In genomic region chr4:184983660-184984356, GRCh38 we compare ENCODE assay signal across 8 cellular contexts. TPM values are rescaled to one million over a fixed set of nuclear protein-coding genes. Genes with fewer than 3 reads are reported as not detected.
DNase-seq lines count a peak whose midpoint lies in the region; ATAC-seq and TF ChIP-seq lines count a peak whose summit lies in the region.

No MANE protein-coding gene starts in this region.

- peak; percentile 83 for ATAC-seq in GM21786 (IDR thresholded peaks at IDR 0.05; ENCODE audit: unreplicated experiment)
- ATAC-seq in SK-N-SH treated with all-trans-retinoic acid at 6 μM for 48 hours: peak; percentile 88
- no peak for ATAC-seq in omental fat pad (ENCODE audit: low FRiP score)

- TF ChIP-seq CTCF in LNCaP clone FGC (IDR thresholded peaks at IDR 0.05; ENCODE audit: control insufficient read depth, extremely low read depth, insufficient read depth): peak; percentile 58
- no peak for TF ChIP-seq CTCF in omental fat pad (IDR thresholded peaks at IDR 0.05)

- H3K4me3 ChIP-seq in LNCaP clone FGC (ENCODE audit: low read depth, low read length): no peak overlapping the region

- DNase-seq in EL (peak; percentile 34), LNCaP clone FGC (ENCODE audit: low read depth) (peak; percentile 40), amniotic epithelial cell (ENCODE audit: low read depth) (peak; percentile 47), inferior parietal cortex (ENCODE audit: extremely low spot score) (peak; percentile 30), omental fat pad (ENCODE audit: low spot score) (no peak)
- peak; percentile 61 for DNase-seq in stimulated activated CD4-positive, alpha-beta T cell treated with anti-CD3 and anti-CD28 coated beads, Interleukin-2, amount 100 ng/mL, for 4 hours (ENCODE audit: low read depth)

TF ChIP-seq in SK-N-SH treated with all-trans-retinoic acid at 6 μM for 48 hours, 23 proteins besides CTCF, POLR2A, EP300 and RAD21:
- no peak for TF ChIP-seq ESRRG (CRISPR knock-in tag; IDR thresholded peaks at IDR 0.05)
- no peak for TF ChIP-seq ZNF8 (CRISPR knock-in tag; IDR thresholded peaks at IDR 0.05)
- TF ChIP-seq PATZ1 (CRISPR knock-in tag; IDR thresholded peaks at IDR 0.05; ENCODE audit: borderline replicate concordance): no peak
- no peak for TF ChIP-seq ZFP30 (CRISPR knock-in tag; IDR thresholded peaks at IDR 0.05)
- no peak for TF ChIP-seq ZC3H10 (CRISPR knock-in tag; IDR thresholded peaks at IDR 0.05)
- TF ChIP-seq TSHZ2 (CRISPR knock-in tag; IDR thresholded peaks at IDR 0.05): no peak
- TF ChIP-seq RARB (CRISPR knock-in tag; IDR thresholded peaks at IDR 0.05): no peak
- TF ChIP-seq ARNTL (CRISPR knock-in tag; IDR thresholded peaks at IDR 0.05; ENCODE audit: borderline replicate concordance, low read depth): no peak
- no peak for TF ChIP-seq SNAI2 (CRISPR knock-in tag; IDR thresholded peaks at IDR 0.05)
- no peak for TF ChIP-seq CSRNP3 (CRISPR knock-in tag; IDR thresholded peaks at IDR 0.05)
TF ChIP-seq in SK-N-SH treated with all-trans-retinoic acid at 6 μM for 48 hours: peak in this region for 0.

RNA-seq across cellular contexts. Expression of gene HELT, which starts 34.5 kb away (rescaled TPM):
- not detected for total RNA-seq in omental fat pad
